ENCODE assay signal across 26 cellular contexts in genomic region chr4:189029961-189030360, GRCh38.
"Had no signal": no experiment of that assay in that cellular context is flagged by ENCODE, and none has a peak within 500 bp of the region (broad histone marks: within the 10 kb centered on the region; RNA-seq: fewer than 3 reads in every experiment).

No MANE protein-coding gene starts in this region.

- DNase-seq: activated CD4-positive, alpha-beta T cell treated with anti-CD3 and anti-CD28 coated beads for 48 hours; activated CD4-positive, alpha-beta T cell treated with anti-CD3 and anti-CD28 coated beads, Interleukin-2, amount 50 U/mL, for 4 hours; activated CD4-positive, CD25-positive, alpha-beta regulatory T cell treated with anti-CD3 and anti-CD28 coated beads, Interleukin-2, amount 50 U/mL, for 72 hours; activated CD8-positive, alpha-beta memory T cell treated with anti-CD3 and anti-CD28 coated beads, Interleukin-2, amount 50 U/mL, for 48 hours; activated CD8-positive, alpha-beta T cell treated with anti-CD3 and anti-CD28 coated beads, Interleukin-2, amount 10 ng/mL, durations not matched to agents 7 days and 5 days; activated naive CD4-positive, alpha-beta T cell treated with anti-CD3 and anti-CD28 coated beads, Interleukin-2, amount 50 U/mL, for 16 hours; activated naive CD8-positive, alpha-beta T cell treated with anti-CD3 and anti-CD28 coated beads, Interleukin-2, amount 10 ng/mL, durations not matched to agents 7 days and 5 days; activated T-cell treated with anti-CD3 and anti-CD28 coated beads, Interleukin-2, amount 50 U/mL, for 1 hour; adrenal gland; anterior cingulate cortex; Kasumi-1; NCI-H1048; NCI-H1436; NCI-H1694 treated with DMSO at 0.1 percent for 48 hours; NCI-H2081 treated with DMSO at 0.1 percent for 48 hours; NCI-H446; NCI-H524; NCI-H82; OCI-M1; Right ventricle myocardium superior; SJCRH30; SK-N-SH had no signal

- H3K9me3 ChIP-seq: adrenal gland, SJCRH30, SK-N-SH had no signal

- H3K27me3 ChIP-seq: adrenal gland, SJCRH30 had no signal

- H3K4me1 ChIP-seq: adrenal gland, SJCRH30 had no signal

- H3K36me3 ChIP-seq: adrenal gland, SJCRH30 had no signal

- H3K27ac ChIP-seq: adrenal gland, RWPE1, SJCRH30 had no signal

- ATAC-seq: activated CD8-positive, alpha-beta T cell treated with anti-CD3 and anti-CD28 coated beads, Interleukin-2, amount 10 ng/mL, durations not matched to agents 7 days and 5 days; K562; Panc1; WTC11 had no signal

- H3K4me3 ChIP-seq: adrenal gland, K562, SJCRH30 had no signal

- H3K9ac ChIP-seq: SK-N-SH had no signal
